In genomic region chr4:25827373-25827772, GRCh38 we compare ENCODE assay signal across 19 cellular contexts.
"Had no signal": no experiment of that assay in that cellular context is flagged by ENCODE, and none has a peak within 500 bp of the region (broad histone marks: within the 10 kb centered on the region; RNA-seq: fewer than 3 reads in every experiment).

No MANE protein-coding gene starts in this region.

- H3K27me3 ChIP-seq: adrenal gland, dorsolateral prefrontal cortex, gastrocnemius medialis, thyroid gland, upper lobe of right lung had no signal

- H3K27ac ChIP-seq: adrenal gland, dorsolateral prefrontal cortex, gastrocnemius medialis, lower lobe of right lung, thyroid gland, upper lobe of right lung had no signal

- DNase-seq: activated CD4-positive, alpha-beta T cell treated with anti-CD3 and anti-CD28 coated beads for 1 hour; activated CD4-positive, alpha-beta T cell treated with anti-CD3 and anti-CD28 coated beads, Interleukin-2, amount 50 U/mL, for 1 hour; activated T-cell treated with anti-CD3 and anti-CD28 coated beads, Interleukin-2, amount 50 U/mL, for 24 hours; dorsolateral prefrontal cortex; effector memory CD8-positive, alpha-beta T cell; gastrocnemius medialis; lower lobe of right lung; naive B cell; nucleus accumbens; stimulated activated CD4-positive, alpha-beta T cell treated with anti-CD3 and anti-CD28 coated beads, Interleukin-4, amount 100 ng/mL, for 24 hours; T-helper 2 cell; thyroid gland; upper lobe of right lung had no signal

- H3K36me3 ChIP-seq: adrenal gland, gastrocnemius medialis, thyroid gland had no signal

- H3K27me3 Mint-ChIP-seq: activated T-cell treated with anti-CD3 and anti-CD28 coated beads, Interleukin-2, amount 50 U/mL, for 24 hours; activated T-helper 17 cell treated with anti-CD3 and anti-CD28 coated beads, Interleukin-2, amount 50 U/mL, for 72 hours; central memory CD8-positive, alpha-beta T cell; effector memory CD8-positive, alpha-beta T cell; naive B cell; stimulated activated naive CD8-positive, alpha-beta T cell treated with anti-CD3 and anti-CD28 coated beads, Interleukin-15, Interleukin-2, amounts not matched to agents 100 ng/mL and 50 ng/mL, for 24 hours had no signal

- H3K27ac Mint-ChIP-seq: activated naive CD4-positive, alpha-beta T cell treated with anti-CD3 and anti-CD28 coated beads, Interleukin-2, amount 50 U/mL, for 72 hours; activated T-cell treated with anti-CD3 and anti-CD28 coated beads, Interleukin-2, amount 50 U/mL, for 24 hours; activated T-helper 17 cell treated with anti-CD3 and anti-CD28 coated beads, Interleukin-2, amount 50 U/mL, for 72 hours; stimulated activated naive CD8-positive, alpha-beta T cell treated with anti-CD3 and anti-CD28 coated beads, Interleukin-15, Interleukin-2, amounts not matched to agents 100 ng/mL and 50 ng/mL, for 24 hours had no signal

- H3K9me3 ChIP-seq: adrenal gland, gastrocnemius medialis, lower lobe of right lung, thyroid gland, upper lobe of right lung had no signal

- H3K4me1 ChIP-seq: gastrocnemius medialis, lower lobe of right lung, thyroid gland had no signal

- H3K9me3 Mint-ChIP-seq: activated naive CD4-positive, alpha-beta T cell treated with anti-CD3 and anti-CD28 coated beads, Interleukin-2, amount 50 U/mL, for 72 hours; activated T-cell treated with anti-CD3 and anti-CD28 coated beads, Interleukin-2, amount 50 U/mL, for 24 hours; activated T-helper 17 cell treated with anti-CD3 and anti-CD28 coated beads, Interleukin-2, amount 50 U/mL, for 72 hours; central memory CD8-positive, alpha-beta T cell; effector memory CD8-positive, alpha-beta T cell; naive B cell; stimulated activated naive CD8-positive, alpha-beta T cell treated with anti-CD3 and anti-CD28 coated beads, Interleukin-15, Interleukin-2, amounts not matched to agents 100 ng/mL and 50 ng/mL, for 24 hours had no signal

- H3K4me3 ChIP-seq: adrenal gland, dorsolateral prefrontal cortex, gastrocnemius medialis, lower lobe of right lung, thyroid gland, upper lobe of right lung had no signal

- H3K4me3 Mint-ChIP-seq: activated T-cell treated with anti-CD3 and anti-CD28 coated beads, Interleukin-2, amount 50 U/mL, for 24 hours; activated T-helper 17 cell treated with anti-CD3 and anti-CD28 coated beads, Interleukin-2, amount 50 U/mL, for 72 hours; central memory CD8-positive, alpha-beta T cell; effector memory CD8-positive, alpha-beta T cell; naive B cell; stimulated activated naive CD8-positive, alpha-beta T cell treated with anti-CD3 and anti-CD28 coated beads, Interleukin-15, Interleukin-2, amounts not matched to agents 100 ng/mL and 50 ng/mL, for 24 hours had no signal

- ATAC-seq: activated naive CD4-positive, alpha-beta T cell treated with anti-CD3 and anti-CD28 coated beads, Interleukin-2, amount 50 U/mL, for 72 hours; activated T-helper 17 cell treated with anti-CD3 and anti-CD28 coated beads, Interleukin-2, amount 50 U/mL, for 72 hours; effector memory CD8-positive, alpha-beta T cell; esophagus mucosa; lower lobe of right lung; upper lobe of right lung had no signal
